Comparison of ENCODE assay signal across 12 cellular contexts in genomic region chr4:176988226-176988625, GRCh38.
DNase-seq lines count a peak whose midpoint lies in the region; ATAC-seq and TF ChIP-seq lines count a peak whose summit lies in the region.
"Had no signal": no experiment of that assay in that cellular context is flagged by ENCODE, and none has a peak within 500 bp of the region (broad histone marks: within the 10 kb centered on the region; RNA-seq: fewer than 3 reads in every experiment).

No MANE protein-coding gene starts in this region.

- H3K27me3 ChIP-seq in AG04450 (ENCODE audit: control insufficient read depth, insufficient read depth, low read length) = no peaks in the 10 kb centered on the region

- 0 out of 2 replicates have a peak, but pooled peaks have one; percentile 22 for ATAC-seq in WTC11

- no peaks in the 10 kb centered on the region for H3K4me1 Mint-ChIP-seq in WTC11

- H3K36me3 Mint-ChIP-seq in WTC11 = no peaks in the 10 kb centered on the region

- DNase-seq in AG04450 (ENCODE audit: low read depth, low spot score) = peak; percentile 82
- DNase-seq in HS-5 (ENCODE audit: low read depth) = peak; percentile 94
- no peak for DNase-seq in WTC11 (ENCODE audit: low spot score)
- peak; percentile 44 for DNase-seq in hepatic stellate cell (ENCODE audit: low spot score)
- no peak for DNase-seq in mucosa of gallbladder (ENCODE audit: low spot score)
- no peak for DNase-seq in NCI-H128 (lab: John Stamatoyannopoulos, UW; ENCODE audit: unreplicated experiment)
- no peak for DNase-seq in central memory CD4-positive, alpha-beta T cell
- DNase-seq in G401 (ENCODE audit: low spot score) = no peak
- DNase-seq: lower lobe of right lung, MM.1S, T-helper 1 cell had no signal

- no peak overlapping the region for H3K4me3 ChIP-seq in AG04450 (ENCODE audit: low read depth, low read length)
- H3K4me3 ChIP-seq: lower lobe of right lung, skin epidermis had no signal

- no peaks in the 10 kb centered on the region for H3K9me3 ChIP-seq in AG04450 (ENCODE audit: control insufficient read depth, insufficient read depth, low read length)
- H3K9me3 ChIP-seq: lower lobe of right lung had no signal

- TF ChIP-seq CTCF in AG04450 (IDR thresholded peaks at IDR 0.05; ENCODE audit: low read depth, low read length) (no peak), WTC11 (IDR thresholded peaks at IDR 0.05) (no peak)

- in situ Hi-C loops in G401 (cut with HindIII; ENCODE audit: low sequenced_read_pairs) = no loop called here

- H3K27ac Mint-ChIP-seq in WTC11 = no peak overlapping the region

- CTCF ChIA-PET in AG04450 (lab: Charles Lee) = interaction anchor here (0.5 to 3.5 kb wide), 2 partner anchors 59 to 106 kb away, joined by 3 to 18 read pairs; no protein-coding TSS in a partner anchor
- CTCF ChIA-PET in WTC11 (lab: Charles Lee) = interaction anchor here (1.0 kb wide), 1 partner anchor 59 kb away, joined by 3 read pairs; no protein-coding TSS in a partner anchor

- H3K27me3 Mint-ChIP-seq in WTC11 (ENCODE audit: low read depth) = no peaks in the 10 kb centered on the region

- POLR2A ChIA-PET in AG04450 (lab: Yijun Ruan, JAX) = interaction anchor here (0.6 to 1.4 kb wide), 2 partner anchors 104 to 213 kb away, joined by 3 to 4 read pairs; no protein-coding TSS in a partner anchor
- POLR2A ChIA-PET in WTC11 (lab: Charles Lee) = no interaction called here

- peak overlapping the region; percentile 55 for H3K27ac ChIP-seq in AG04450 (ENCODE audit: low read depth, low read length)
- H3K27ac ChIP-seq: lower lobe of right lung, skin epidermis had no signal

- peaks cover 3% of the 10 kb centered on the region; the same call in 1 of the 2 replicates for H3K9me3 Mint-ChIP-seq in WTC11

- H3K4me3 Mint-ChIP-seq in WTC11 = no peak overlapping the region

TF ChIP-seq in WTC11, 78 proteins besides CTCF, POLR2A, EP300 and RAD21:
- TF ChIP-seq ZNF671 (CRISPR knock-in tag; IDR thresholded peaks at IDR 0.05) (no peak), RELA (CRISPR knock-in tag; IDR thresholded peaks at IDR 0.05; ENCODE audit: borderline replicate concordance) (no peak), AFF4 (CRISPR knock-in tag; IDR thresholded peaks at IDR 0.05; ENCODE audit: borderline replicate concordance) (no peak), ZNF121 (CRISPR knock-in tag; IDR thresholded peaks at IDR 0.05) (no peak), NR2C2 (CRISPR knock-in tag; IDR thresholded peaks at IDR 0.05) (no peak), ZNF263 (CRISPR knock-in tag; IDR thresholded peaks at IDR 0.05; ENCODE audit: low read depth) (no peak), GRHL2 (CRISPR knock-in tag; IDR thresholded peaks at IDR 0.05; ENCODE audit: insufficient replicate concordance, severe bottlenecking) (no peak)

Comparison
In these comparisons a context has a peak if more than half of its experiments do, and no peak if none do; other contexts are left out.
1. DNase-seq: peak in AG04450 (single experiment), HS-5 (single experiment) and hepatic stellate cell (single experiment); none in WTC11 (single experiment), mucosa of gallbladder (single experiment), NCI-H128 (single experiment), central memory CD4-positive, alpha-beta T cell (single experiment) and G401 (single experiment).